1 cellular context compared by ENCODE assay signal in genomic region chr1:100009458-100009857, GRCh38.
TF ChIP-seq lines count a peak whose summit lies in the region.

No MANE protein-coding gene starts in this region.

TF ChIP-seq in HEK293T, 16 proteins besides CTCF, POLR2A, EP300 and RAD21 (continued from another document):
- TF ChIP-seq L3MBTL2 (conservative IDR thresholded peaks at IDR 0.05): no peak
TF ChIP-seq in HEK293T: peak in this region for 0.
